Comparison of ENCODE assay signal across 16 cellular contexts in the genomic region with DNA sequence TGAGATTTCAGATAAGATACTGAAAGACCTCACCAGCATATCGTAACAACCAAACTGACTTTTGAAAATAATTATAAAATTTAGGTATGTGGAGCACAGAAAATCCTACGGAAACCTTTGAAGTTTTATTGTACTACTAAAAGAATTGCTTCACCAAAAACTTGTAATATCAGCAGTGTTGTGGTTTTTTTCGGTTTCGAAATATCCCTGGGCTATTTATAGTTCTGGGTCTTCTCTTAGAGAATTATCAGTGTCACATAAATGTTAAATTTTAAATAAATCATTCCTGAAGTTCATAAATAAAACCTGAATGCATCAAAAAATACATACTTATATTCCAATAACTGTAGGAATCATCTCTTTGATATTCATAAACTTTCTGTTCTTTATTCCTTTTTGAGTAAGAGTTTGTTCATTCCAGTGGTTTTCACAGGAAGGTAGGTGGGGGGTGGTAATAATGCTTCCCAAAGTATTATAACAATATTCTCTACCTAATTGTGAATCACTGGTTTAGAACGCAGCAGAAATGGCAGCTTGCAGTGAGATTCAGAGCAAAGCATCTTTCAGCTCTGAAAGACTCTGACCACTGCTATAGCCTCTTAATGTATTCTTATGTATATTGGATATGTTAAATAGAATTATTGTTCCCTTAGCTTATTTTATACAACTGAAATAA.
DNase-seq lines count a peak whose midpoint lies in the region; ATAC-seq and TF ChIP-seq lines count a peak whose summit lies in the region.
"Had no signal": no experiment of that assay in that cellular context is flagged by ENCODE, and none has a peak within 500 bp of the region (broad histone marks: within the 10 kb centered on the region; RNA-seq: fewer than 3 reads in every experiment).

No MANE protein-coding gene starts in this region.

- DNase-seq in AG10803 (ENCODE audit: low read depth) (peak; percentile 44), RPMI8226 (peak; percentile 75), fibroblast of the aortic adventitia (ENCODE audit: low read depth) (peak; percentile 37), erythroblast (lab: John Stamatoyannopoulos, UW) (no peak), mucosa of gallbladder (ENCODE audit: low spot score) (no peak), thyroid gland (no peak)
- DNase-seq: activated CD4-positive, alpha-beta T cell treated with anti-CD3 and anti-CD28 coated beads, Interleukin-2, amount 50 U/mL, for 1 hour; body of pancreas; effector memory CD8-positive, alpha-beta T cell; hypothalamus; lower lobe of right lung; NCI-H2081; NK-92 treated with Interleukin-12 subunit alpha and Interleukin-12 subunit beta, amount 100 ng/mL, for 24 hours; occipital lobe had no signal

- 79 to 85% methylated on average over 5 of the region's 5 CpGs for WGBS in thyroid gland, 2 donors

- no peak for TF ChIP-seq POLR2A in erythroblast (IDR thresholded peaks at IDR 0.05; ENCODE audit: low read length)
- no peak for TF ChIP-seq POLR2A in thyroid gland (IDR thresholded peaks at IDR 0.05)

- ATAC-seq in HG02610 (IDR thresholded peaks at IDR 0.05; ENCODE audit: unreplicated experiment) (peak; percentile 53), GM19351 (IDR thresholded peaks at IDR 0.05; ENCODE audit: unreplicated experiment) (no peak)
- ATAC-seq: body of pancreas; effector memory CD8-positive, alpha-beta T cell; lower lobe of right lung had no signal

- no peaks in the 10 kb centered on the region for H3K36me3 ChIP-seq in thyroid gland
- H3K36me3 ChIP-seq: lower lobe of right lung had no signal

- no peaks in the 10 kb centered on the region for H3K27me3 ChIP-seq in thyroid gland
- H3K27me3 ChIP-seq: body of pancreas had no signal

- TF ChIP-seq CTCF in AG10803 (conservative IDR thresholded peaks at IDR 0.05; ENCODE audit: low read length) (no peak), fibroblast of the aortic adventitia (IDR thresholded peaks at IDR 0.05; ENCODE audit: insufficient read depth, low read length) (no peak), thyroid gland (IDR thresholded peaks at IDR 0.05) (no peak)

- H3K4me1 ChIP-seq in thyroid gland, result peaks cover 0 to 3% of the 10 kb centered on the region in 2 donors

- intact Hi-C loops in thyroid gland (cut with DNase I), result no loop called here

- no peak overlapping the region for H3K4me3 ChIP-seq in AG10803 (ENCODE audit: low read length)
- no peak overlapping the region for H3K4me3 ChIP-seq in fibroblast of the aortic adventitia (ENCODE audit: low read depth, low read length)
- no peak overlapping the region for H3K4me3 ChIP-seq in thyroid gland (replicated peaks in 1 of 3)
- H3K4me3 ChIP-seq: body of pancreas, lower lobe of right lung had no signal

- H3K27ac ChIP-seq in thyroid gland, result no peak overlapping the region
- H3K27ac ChIP-seq: body of pancreas, lower lobe of right lung had no signal

- H3K9me3 ChIP-seq in thyroid gland, result no peaks in the 10 kb centered on the region
- H3K9me3 ChIP-seq: body of pancreas, lower lobe of right lung had no signal

Comparison
In these comparisons a context has a peak if more than half of its experiments do, and no peak if none do; other contexts are left out.
1. DNase-seq: peak in AG10803 (single experiment), RPMI8226 (single experiment) and fibroblast of the aortic adventitia (single experiment); none in erythroblast (0 of 2), mucosa of gallbladder (single experiment) and thyroid gland (0 of 2).